Comparison of ENCODE assay signal across 15 cellular contexts in the genomic region with DNA sequence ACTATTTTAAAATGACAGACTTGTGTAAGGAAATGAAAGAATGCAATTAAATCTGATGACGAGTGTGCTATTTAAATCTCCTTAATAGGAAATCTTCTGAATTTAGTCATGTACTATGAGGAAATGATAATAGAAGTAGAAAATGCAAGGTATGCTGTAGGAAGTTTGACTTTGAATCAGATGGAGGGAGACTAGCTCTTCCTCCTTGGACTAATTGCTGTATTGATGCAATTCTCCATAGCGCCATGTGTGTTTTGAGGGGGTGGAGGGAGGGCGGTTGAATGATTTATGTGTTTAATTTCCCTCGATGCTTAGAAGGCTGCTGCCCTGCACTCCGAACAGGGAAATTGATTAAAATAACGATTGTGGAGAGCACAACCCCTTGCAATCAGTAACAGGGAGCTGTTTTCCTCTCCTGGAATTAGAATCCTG.
DNase-seq lines count a peak whose midpoint lies in the region; ATAC-seq and TF ChIP-seq lines count a peak whose summit lies in the region.
"Had no signal": no experiment of that assay in that cellular context is flagged by ENCODE, and none has a peak within 500 bp of the region (broad histone marks: within the 10 kb centered on the region; RNA-seq: fewer than 3 reads in every experiment).

No MANE protein-coding gene starts in this region.

- ATAC-seq in activated CD4-positive, alpha-beta T cell treated with anti-CD3 and anti-CD28 coated beads for 36 hours: no peak
- ATAC-seq: activated CD4-positive, CD25-positive, alpha-beta regulatory T cell treated with anti-CD3 and anti-CD28 coated beads, Interleukin-2, amount 50 U/mL, for 24 hours had no signal

- no peaks in the 10 kb centered on the region for H3K36me3 Mint-ChIP-seq in activated CD4-positive, alpha-beta T cell treated with anti-CD3 and anti-CD28 coated beads for 36 hours (ENCODE audit: low read depth)
- H3K36me3 Mint-ChIP-seq: CD4-positive, CD25-positive, alpha-beta regulatory T cell had no signal

- H3K4me3 Mint-ChIP-seq in activated CD4-positive, alpha-beta T cell treated with anti-CD3 and anti-CD28 coated beads for 36 hours: no peak overlapping the region
- H3K4me3 Mint-ChIP-seq: CD4-positive, CD25-positive, alpha-beta regulatory T cell had no signal

- CTCF ChIA-PET in activated CD4-positive, alpha-beta T cell treated with anti-CD3 and anti-CD28 coated beads for 36 hours (lab: Charles Lee): interaction anchor here (0.7 kb wide), 1 partner anchor 142 kb away, joined by 3 read pairs; no protein-coding TSS in a partner anchor

- POLR2A ChIA-PET in activated CD4-positive, alpha-beta T cell treated with anti-CD3 and anti-CD28 coated beads for 36 hours (lab: Charles Lee): no interaction called here

- H3K4me3 ChIP-seq in cardiac fibroblast (replicated peaks in 1 of 2; ENCODE audit: low read depth in 2 of 2, low read length in 2 of 2): no peak overlapping the region
- H3K4me3 ChIP-seq: right atrium auricular region, SJCRH30, transverse colon had no signal

- peaks cover 5% of the 10 kb centered on the region for H3K9me3 Mint-ChIP-seq in activated CD4-positive, alpha-beta T cell treated with anti-CD3 and anti-CD28 coated beads for 36 hours (ENCODE audit: low read depth)

- no peak overlapping the region for H3K27ac Mint-ChIP-seq in activated CD4-positive, alpha-beta T cell treated with anti-CD3 and anti-CD28 coated beads for 36 hours
- H3K27ac Mint-ChIP-seq: CD4-positive, CD25-positive, alpha-beta regulatory T cell had no signal

- intact Hi-C loops in activated CD4-positive, alpha-beta T cell treated with anti-CD3 and anti-CD28 coated beads for 36 hours (cut with DNase I, micrococcal nuclease): no loop called here

- DNase-seq in AG09319 (ENCODE audit: extremely low read depth, low read depth): peak; percentile 70
- peak; percentile 99 for DNase-seq in M059J (ENCODE audit: low read depth)
- peak; percentile 51 to 91 for DNase-seq in cardiac fibroblast (ENCODE audit: low read depth in 2 of 2)
- peak; percentile 46 for DNase-seq in left kidney (ENCODE audit: low read depth, low spot score)
- DNase-seq in activated CD4-positive, alpha-beta T cell treated with anti-CD3 and anti-CD28 coated beads for 36 hours: no peak
- DNase-seq in DMS 273 (lab: John Stamatoyannopoulos, UW; ENCODE audit: unreplicated experiment): no peak
- no peak for DNase-seq in stimulated activated CD4-positive, alpha-beta T cell treated with anti-CD3 and anti-CD28 coated beads, Interleukin-15, amount 100 ng/mL, for 24 hours
- DNase-seq in activated CD4-positive, alpha-beta T cell treated with anti-CD3 and anti-CD28 coated beads for 1 hour: no peak
- DNase-seq: CD4-positive, CD25-positive, alpha-beta regulatory T cell; hypothalamus; MM.1S; SJCRH30; transverse colon had no signal

- TF ChIP-seq CTCF in AG09319 (IDR thresholded peaks at IDR 0.05; ENCODE audit: low read depth, low read length) (no peak), cardiac fibroblast (IDR thresholded peaks at IDR 0.05; ENCODE audit: low read depth, low read length) (no peak)

- H3K4me1 Mint-ChIP-seq in activated CD4-positive, alpha-beta T cell treated with anti-CD3 and anti-CD28 coated beads for 36 hours: no peaks in the 10 kb centered on the region
- H3K4me1 Mint-ChIP-seq: CD4-positive, CD25-positive, alpha-beta regulatory T cell had no signal

- H3K27me3 Mint-ChIP-seq in activated CD4-positive, alpha-beta T cell treated with anti-CD3 and anti-CD28 coated beads for 36 hours: peaks cover 27% of the 10 kb centered on the region

Comparison
In these comparisons a context has a peak if more than half of its experiments do, and no peak if none do; other contexts are left out.
1. DNase-seq: peak in AG09319 (single experiment), M059J (single experiment), cardiac fibroblast (2 of 2) and left kidney (single experiment); none in activated CD4-positive, alpha-beta T cell treated with anti-CD3 and anti-CD28 coated beads for 36 hours (single experiment), DMS 273 (single experiment), stimulated activated CD4-positive, alpha-beta T cell treated with anti-CD3 and anti-CD28 coated beads, Interleukin-15, amount 100 ng/mL, for 24 hours (single experiment) and activated CD4-positive, alpha-beta T cell treated with anti-CD3 and anti-CD28 coated beads for 1 hour (single experiment).